Comparison of ENCODE assay signal across 12 cellular contexts in the genomic region with DNA sequence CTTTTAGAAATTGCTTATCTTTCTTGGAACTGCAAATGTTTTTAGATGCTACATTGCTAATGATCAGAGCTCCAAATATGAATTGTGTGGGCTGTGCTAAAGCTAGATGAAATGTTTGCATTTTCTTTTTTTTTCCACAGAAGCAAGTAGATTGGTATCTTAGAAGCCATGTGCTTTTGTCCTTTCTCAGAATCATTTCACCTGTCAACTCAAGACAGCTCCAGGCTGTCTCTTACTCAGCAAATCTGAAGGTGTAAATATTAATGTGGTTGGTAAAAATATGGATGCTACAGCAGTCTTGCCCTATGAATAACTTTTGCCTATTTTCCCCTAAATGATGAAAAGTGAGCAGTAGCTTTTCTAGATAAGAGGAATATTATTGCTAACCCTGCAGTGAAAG. TPM values are rescaled to one million over a fixed set of nuclear protein-coding genes. Genes with fewer than 3 reads are reported as not detected.
DNase-seq lines count a peak whose midpoint lies in the region; ATAC-seq, FAIRE-seq and TF ChIP-seq lines count a peak whose summit lies in the region.
"Had no signal": no experiment of that assay in that cellular context is flagged by ENCODE, and none has a peak within 500 bp of the region (broad histone marks: within the 10 kb centered on the region; RNA-seq: fewer than 3 reads in every experiment).

No MANE protein-coding gene starts in this region.

- peaks cover 15% of the 10 kb centered on the region for H3K4me1 Mint-ChIP-seq in T-helper 17 cell
- no peaks in the 10 kb centered on the region for H3K4me1 Mint-ChIP-seq in endodermal cell
- H3K4me1 Mint-ChIP-seq in stimulated activated naive CD8-positive, alpha-beta T cell treated with anti-CD3 and anti-CD28 coated beads, Interleukin-15, amount 100 ng/mL, for 72 hours = no peaks in the 10 kb centered on the region

- CTCF ChIA-PET in HepG2 (lab: Yijun Ruan, JAX; ENCODE audit: low intra/inter-chr PET ratio, low total read pairs) = no interaction called here

- BruUV-seq in HepG2 (replicated peaks; lab: Mats Ljungman, UMichigan) = no TSS peak

- H3K36me3 ChIP-seq in HepG2 (replicated peaks in 1 of 2; ENCODE audit: control insufficient read depth in 1 of 2, insufficient read depth in 2 of 2, low read length in 2 of 2) (peaks cover 30 to 88% of the 10 kb centered on the region in 2 experiments), right lobe of liver (peaks cover 0 to 70% (median 22%) of the 10 kb centered on the region in 4 donors), endodermal cell (ENCODE audit: control insufficient read depth, insufficient read depth, low read length) (peaks cover 95% of the 10 kb centered on the region)

- H3K27me3 ChIP-seq in HepG2 (ENCODE audit: control insufficient read depth in 1 of 2, insufficient read depth in 2 of 2, low read length in 2 of 2) = no peaks in the 10 kb centered on the region
- H3K27me3 ChIP-seq in right lobe of liver = no peaks in the 10 kb centered on the region
- no peaks in the 10 kb centered on the region for H3K27me3 ChIP-seq in endodermal cell (ENCODE audit: control insufficient read depth, insufficient read depth, low read length, poor library complexity, severe bottlenecking)

- H3K9ac ChIP-seq in HepG2 (ENCODE audit: insufficient read depth, low read depth, low read length) (no peak overlapping the region), endodermal cell (ENCODE audit: extremely low read depth, low read length, poor library complexity, severe bottlenecking) (no peak overlapping the region)

- intact Hi-C loops in HepG2 (cut with micrococcal nuclease; ENCODE audit: unreplicated experiment) (no loop called here), right lobe of liver (cut with DNase I) (no loop called here)

- no peak overlapping the region for H3K4me2 ChIP-seq in HepG2 (ENCODE audit: low read depth, low read length)

- no peaks in the 10 kb centered on the region for H3K79me2 ChIP-seq in HepG2 (ENCODE audit: insufficient read depth, low read length)

- H3K27ac ChIP-seq in HepG2 (ENCODE audit: extremely low read length, insufficient read depth, low read length) = no peak overlapping the region
- H3K27ac ChIP-seq in right lobe of liver = no peak overlapping the region
- no peak overlapping the region for H3K27ac ChIP-seq in endodermal cell (ENCODE audit: low read depth, low read length)

- no peak overlapping the region for H2AFZ ChIP-seq in HepG2 (ENCODE audit: low read length)

- POLR2A ChIA-PET in HepG2 (lab: Yijun Ruan, JAX) = no interaction called here

- H3K27me3 Mint-ChIP-seq in T-helper 17 cell = no peaks in the 10 kb centered on the region
- no peaks in the 10 kb centered on the region for H3K27me3 Mint-ChIP-seq in endodermal cell (ENCODE audit: insufficient read depth)
- H3K27me3 Mint-ChIP-seq in stimulated activated naive CD8-positive, alpha-beta T cell treated with anti-CD3 and anti-CD28 coated beads, Interleukin-15, amount 100 ng/mL, for 72 hours = no peaks in the 10 kb centered on the region

- H3K27ac Mint-ChIP-seq in T-helper 17 cell (peak overlapping the region; percentile 80), endodermal cell (peak overlapping the region; percentile 54)
- H3K27ac Mint-ChIP-seq in stimulated activated naive CD8-positive, alpha-beta T cell treated with anti-CD3 and anti-CD28 coated beads, Interleukin-15, amount 100 ng/mL, for 72 hours = peak overlapping the region in 1 of 2 donors; percentile 30

- no peak overlapping the region for H3K4me3 ChIP-seq in HepG2 (replicated peaks in 1 of 3; ENCODE audit: insufficient read depth in 1 of 3, low read depth in 2 of 3, low read length in 3 of 3)
- H3K4me3 ChIP-seq in right lobe of liver = no peak overlapping the region
- H3K4me3 ChIP-seq in endodermal cell (ENCODE audit: low read length) = no peak overlapping the region
- H3K4me3 ChIP-seq: HAP-1 had no signal

- DNase-seq in HepG2 (ENCODE audit: low spot score) (no peak), right lobe of liver (no peak), T-helper 17 cell (no peak), endodermal cell (no peak)
- no peak for DNase-seq in stimulated activated naive CD8-positive, alpha-beta T cell treated with anti-CD3 and anti-CD28 coated beads, Interleukin-15, amount 100 ng/mL, for 72 hours
- DNase-seq: KBM-7, NCI-H1436 treated with DMSO at 0.1 percent for 48 hours, NCI-H2029 treated with DMSO at 0.1 percent for 48 hours, NCI-H524 had no signal

- no peaks in the 10 kb centered on the region for H3K4me1 ChIP-seq in HepG2 (ENCODE audit: insufficient read depth, low read length)
- H3K4me1 ChIP-seq in right lobe of liver = no peaks in the 10 kb centered on the region
- H3K4me1 ChIP-seq in endodermal cell (ENCODE audit: control insufficient read depth, insufficient read depth, low read length) = no peaks in the 10 kb centered on the region
- H3K4me1 ChIP-seq: HAP-1 had no signal

- TF ChIP-seq CTCF in HepG2 (CRISPR knock-in tag; IDR thresholded peaks at IDR 0.05) (no peak), right lobe of liver (IDR thresholded peaks at IDR 0.05) (no peak), endodermal cell (conservative IDR thresholded peaks at IDR 0.05) (no peak)

- peaks cover 13% of the 10 kb centered on the region for H3K36me3 Mint-ChIP-seq in T-helper 17 cell (ENCODE audit: low read depth)
- peaks cover 92% of the 10 kb centered on the region for H3K36me3 Mint-ChIP-seq in endodermal cell (ENCODE audit: low read depth)

- ATAC-seq in HepG2 = no peak
- ATAC-seq in right lobe of liver = no peak
- no peak for ATAC-seq in T-helper 17 cell
- no peak for ATAC-seq in HG03520 (IDR thresholded peaks at IDR 0.05; ENCODE audit: unreplicated experiment)
- ATAC-seq in HG03139 (IDR thresholded peaks at IDR 0.05; ENCODE audit: unreplicated experiment) = no peak
- no peak for ATAC-seq in stimulated activated naive CD8-positive, alpha-beta T cell treated with anti-CD3 and anti-CD28 coated beads, Interleukin-15, amount 100 ng/mL, for 72 hours

- no peak for FAIRE-seq in HepG2 (lab: Jason Lieb, UNC)

- no peak for TF ChIP-seq EP300 in HepG2 (IDR thresholded peaks at IDR 0.05; ENCODE audit: low read depth in 2 of 2, low read length in 2 of 2)
- no peak for TF ChIP-seq EP300 in HepG2 (CRISPR knock-in tag; IDR thresholded peaks at IDR 0.05; ENCODE audit: borderline replicate concordance)

- H3K9me3 ChIP-seq in HepG2 (ENCODE audit: low read length) = no peaks in the 10 kb centered on the region
- H3K9me3 ChIP-seq in right lobe of liver = no peaks in the 10 kb centered on the region
- no peaks in the 10 kb centered on the region for H3K9me3 ChIP-seq in T-helper 17 cell (ENCODE audit: control insufficient read depth, low read length, poor library complexity, severe bottlenecking)
- H3K9me3 ChIP-seq in endodermal cell (ENCODE audit: control insufficient read depth, low read length) = no peaks in the 10 kb centered on the region
- H3K9me3 ChIP-seq: HAP-1 had no signal

- TF ChIP-seq POLR2A in HepG2 (IDR thresholded peaks at IDR 0.05; ENCODE audit: insufficient read depth in 1 of 2, low read depth in 2 of 2, low read length in 2 of 2) = no peak
- no peak for TF ChIP-seq POLR2A in right lobe of liver (IDR thresholded peaks at IDR 0.05)

- TF ChIP-seq RAD21 in HepG2 (CRISPR knock-in tag; IDR thresholded peaks at IDR 0.05) = no peak

- H3K9me3 Mint-ChIP-seq in endodermal cell = no peaks in the 10 kb centered on the region
- no peaks in the 10 kb centered on the region for H3K9me3 Mint-ChIP-seq in stimulated activated naive CD8-positive, alpha-beta T cell treated with anti-CD3 and anti-CD28 coated beads, Interleukin-15, amount 100 ng/mL, for 72 hours

- in situ Hi-C loops in HepG2 (cut with HindIII; ENCODE audit: extremely low pct_ligation_motif_present, low pct_unique_long_range_greater_than_20kb) = no loop called here

- H3K4me3 Mint-ChIP-seq in T-helper 17 cell (no peak overlapping the region), endodermal cell (no peak overlapping the region)
- H3K4me3 Mint-ChIP-seq in stimulated activated naive CD8-positive, alpha-beta T cell treated with anti-CD3 and anti-CD28 coated beads, Interleukin-15, amount 100 ng/mL, for 72 hours = no peak overlapping the region

- H4K20me1 ChIP-seq in HepG2 (ENCODE audit: insufficient read depth, low read length) = no peaks in the 10 kb centered on the region

RNA-seq across cellular contexts. Expression of a gene that starts 41.2 kb away (rescaled TPM):
- total RNA-seq in HepG2 (2016; rRNA removed; fragmentation: Illumina TruSeq; extraction: Trizol) (31.6 and 51.1 TPM in 2 replicates), right lobe of liver (10 to 100 TPM; 16.2 to 22.4 (median 19.9) TPM), T-helper 17 cell (10 to 100 TPM; 21.1 to 27.8 TPM), endodermal cell (10 to 100 TPM; 47.2 to 53.5 TPM)
- 3.0 and 3.7 TPM in 2 replicates for total RNA-seq in HepG2 (2016; cell fraction: cytosol; rRNA removed; fragmentation: Illumina TruSeq; extraction: Trizol; ENCODE audit: low read depth)
- 33.1 and 46.7 TPM in 2 replicates for total RNA-seq in HepG2 (2016; cell fraction: insoluble cytoplasmic fraction; rRNA removed; fragmentation: Illumina TruSeq; extraction: Trizol)
- total RNA-seq in HepG2 (2016; cell fraction: membrane; rRNA removed; fragmentation: Illumina TruSeq; extraction: Trizol) = 10.2 and 13.3 TPM in 2 replicates
- total RNA-seq in HepG2 (2016; cell fraction: nucleus; rRNA removed; fragmentation: Illumina TruSeq; extraction: Trizol) = 23.1 and 30.8 TPM in 2 replicates
- polyA plus RNA-seq in HepG2 (2011; rRNA removed) = 23.7 and 29.0 TPM in 2 replicates
- 12.2 and 18.6 TPM in 2 replicates for polyA plus RNA-seq in HepG2 (2011; cell fraction: cytosol; rRNA removed)
- 16.9 and 19.8 TPM in 2 replicates for polyA plus RNA-seq in HepG2 (2011; cell fraction: nucleus; rRNA removed)
- 23.2 and 28.6 TPM in 2 replicates for polyA plus RNA-seq in HepG2 (2012)
- 1.9 and 2.0 TPM in 2 replicates for polyA plus RNA-seq in HepG2 (2016; cell fraction: cytosol; fragmentation: Illumina TruSeq; extraction: Trizol; ENCODE audit: low read depth)
- polyA plus RNA-seq in HepG2 (2016; cell fraction: insoluble cytoplasmic fraction; fragmentation: Illumina TruSeq; extraction: Trizol; ENCODE audit: low read depth) = 42.8 and 44.8 TPM in 2 replicates
- polyA plus RNA-seq in HepG2 (2016; cell fraction: membrane; fragmentation: Illumina TruSeq; extraction: Trizol; ENCODE audit: low read depth) = 5.4 and 5.6 TPM in 2 replicates
- polyA plus RNA-seq in HepG2 (2016; cell fraction: nucleus; fragmentation: Illumina TruSeq; extraction: Trizol; ENCODE audit: insufficient read depth, low read depth) = 31.0 and 32.0 TPM in 2 replicates
- polyA minus RNA-seq in HepG2 (2011; rRNA and poly(A)+ RNA removed; ENCODE audit: low replicate concordance) = 19.8 and 58.2 TPM in 2 replicates
- polyA minus RNA-seq in HepG2 (2011; cell fraction: cytosol; rRNA and poly(A)+ RNA removed) = 23.2 and 23.7 TPM in 2 replicates
- polyA minus RNA-seq in HepG2 (2011; cell fraction: nucleus; rRNA and poly(A)+ RNA removed) = 43.5 and 43.8 TPM in 2 replicates
- polyA plus RNA-seq in endodermal cell (2013, experiment 1 of 2) = 72.4 TPM
- polyA plus RNA-seq in endodermal cell (2013, experiment 2 of 2) = 64.9 TPM

RNA-seq across cellular contexts. Expression of a gene that starts 41.6 kb away (rescaled TPM):
- total RNA-seq in HepG2 (2016; rRNA removed; fragmentation: Illumina TruSeq; extraction: Trizol) (79.1 and 129 TPM in 2 replicates), right lobe of liver (10 to 100 TPM; 54.2 to 92.5 (median 63.5) TPM), T-helper 17 cell (10 to 100 TPM; 34.7 to 36.8 TPM), endodermal cell (10 to 100 TPM; 23.6 to 36.7 TPM)
- total RNA-seq in HepG2 (2016; cell fraction: cytosol; rRNA removed; fragmentation: Illumina TruSeq; extraction: Trizol; ENCODE audit: low read depth) = 26.6 and 27.5 TPM in 2 replicates
- 75.9 and 131 TPM in 2 replicates for total RNA-seq in HepG2 (2016; cell fraction: insoluble cytoplasmic fraction; rRNA removed; fragmentation: Illumina TruSeq; extraction: Trizol)
- total RNA-seq in HepG2 (2016; cell fraction: membrane; rRNA removed; fragmentation: Illumina TruSeq; extraction: Trizol) = 36.9 and 37.6 TPM in 2 replicates
- total RNA-seq in HepG2 (2016; cell fraction: nucleus; rRNA removed; fragmentation: Illumina TruSeq; extraction: Trizol) = 68.1 and 76.5 TPM in 2 replicates
- polyA plus RNA-seq in HepG2 (2011; rRNA removed) = 35.0 and 48.6 TPM in 2 replicates
- polyA plus RNA-seq in HepG2 (2011; cell fraction: cytosol; rRNA removed) = 21.6 and 31.1 TPM in 2 replicates
- polyA plus RNA-seq in HepG2 (2011; cell fraction: nucleus; rRNA removed) = 9.1 and 9.6 TPM in 2 replicates
- polyA plus RNA-seq in HepG2 (2012) = 33.5 and 43.4 TPM in 2 replicates
- 32.5 and 34.3 TPM in 2 replicates for polyA plus RNA-seq in HepG2 (2016; cell fraction: cytosol; fragmentation: Illumina TruSeq; extraction: Trizol; ENCODE audit: low read depth)
- 174 and 182 TPM in 2 replicates for polyA plus RNA-seq in HepG2 (2016; cell fraction: insoluble cytoplasmic fraction; fragmentation: Illumina TruSeq; extraction: Trizol; ENCODE audit: low read depth)
- 35.0 and 37.9 TPM in 2 replicates for polyA plus RNA-seq in HepG2 (2016; cell fraction: membrane; fragmentation: Illumina TruSeq; extraction: Trizol; ENCODE audit: low read depth)
- 48.1 and 53.1 TPM in 2 replicates for polyA plus RNA-seq in HepG2 (2016; cell fraction: nucleus; fragmentation: Illumina TruSeq; extraction: Trizol; ENCODE audit: insufficient read depth, low read depth)
- 13.1 and 16.9 TPM in 2 replicates for polyA minus RNA-seq in HepG2 (2011; rRNA and poly(A)+ RNA removed; ENCODE audit: low replicate concordance)
- 17.2 and 21.8 TPM in 2 replicates for polyA minus RNA-seq in HepG2 (2011; cell fraction: cytosol; rRNA and poly(A)+ RNA removed)
- polyA minus RNA-seq in HepG2 (2011; cell fraction: nucleus; rRNA and poly(A)+ RNA removed) = 77.4 and 91.6 TPM in 2 replicates
- polyA plus RNA-seq in endodermal cell (2013, experiment 1 of 2) = 37.2 TPM
- polyA plus RNA-seq in endodermal cell (2013, experiment 2 of 2) = 39.2 TPM
